29 cellular contexts compared by ENCODE assay signal in genomic region chr1:221902961-221903360, GRCh38.
"Had no signal": no experiment of that assay in that cellular context is flagged by ENCODE, and none has a peak within 500 bp of the region (broad histone marks: within the 10 kb centered on the region; RNA-seq: fewer than 3 reads in every experiment).

No MANE protein-coding gene starts in this region.

- H3K4me2 ChIP-seq: KMS-11, PC-9 had no signal

- DNase-seq: Karpas-422, MM.1S, MV-4-11, NCI-H1092, NCI-H1105, NCI-H1417 treated with DMSO at 0.1 percent for 48 hours, NCI-H1436 treated with DMSO at 0.1 percent for 48 hours, NCI-H1694 treated with DMSO at 0.1 percent for 48 hours, NCI-H187 treated with DMSO at 0.1 percent for 48 hours, NCI-H2029, NCI-H2081, NCI-H2171 treated with DMSO at 0.1 percent for 48 hours, NCI-H2227 treated with DMSO at 0.1 percent for 48 hours, NCI-H345, NCI-H446, NCI-H510A treated with DMSO at 0.1 percent for 48 hours, NCI-H524 treated with DMSO at 0.1 percent for 48 hours, NCI-H69, NCI-H748 treated with DMSO at 0.1 percent for 48 hours, PC-9, SHP77, SIG-M5, SJCRH30 had no signal

- H3K9me3 ChIP-seq: SJCRH30 had no signal

- H3K4me3 ChIP-seq: PC-9, SJCRH30, SK-N-MC had no signal

- ATAC-seq: Panc1, Right ventricle myocardium inferior, SK-N-SH treated with all-trans-retinoic acid at 6 μM for 48 hours had no signal

- H3K4me1 ChIP-seq: SJCRH30 had no signal

- H3K36me3 ChIP-seq: SJCRH30 had no signal

- H3K27me3 ChIP-seq: SJCRH30 had no signal

- H3K9ac ChIP-seq: KMS-11 had no signal

- H3K27ac ChIP-seq: KMS-11, PC-9, RWPE1, SJCRH30, SK-N-MC had no signal

- H2AFZ ChIP-seq: PC-9 had no signal
